ENCODE assay signal across 10 cellular contexts in the genomic region with DNA sequence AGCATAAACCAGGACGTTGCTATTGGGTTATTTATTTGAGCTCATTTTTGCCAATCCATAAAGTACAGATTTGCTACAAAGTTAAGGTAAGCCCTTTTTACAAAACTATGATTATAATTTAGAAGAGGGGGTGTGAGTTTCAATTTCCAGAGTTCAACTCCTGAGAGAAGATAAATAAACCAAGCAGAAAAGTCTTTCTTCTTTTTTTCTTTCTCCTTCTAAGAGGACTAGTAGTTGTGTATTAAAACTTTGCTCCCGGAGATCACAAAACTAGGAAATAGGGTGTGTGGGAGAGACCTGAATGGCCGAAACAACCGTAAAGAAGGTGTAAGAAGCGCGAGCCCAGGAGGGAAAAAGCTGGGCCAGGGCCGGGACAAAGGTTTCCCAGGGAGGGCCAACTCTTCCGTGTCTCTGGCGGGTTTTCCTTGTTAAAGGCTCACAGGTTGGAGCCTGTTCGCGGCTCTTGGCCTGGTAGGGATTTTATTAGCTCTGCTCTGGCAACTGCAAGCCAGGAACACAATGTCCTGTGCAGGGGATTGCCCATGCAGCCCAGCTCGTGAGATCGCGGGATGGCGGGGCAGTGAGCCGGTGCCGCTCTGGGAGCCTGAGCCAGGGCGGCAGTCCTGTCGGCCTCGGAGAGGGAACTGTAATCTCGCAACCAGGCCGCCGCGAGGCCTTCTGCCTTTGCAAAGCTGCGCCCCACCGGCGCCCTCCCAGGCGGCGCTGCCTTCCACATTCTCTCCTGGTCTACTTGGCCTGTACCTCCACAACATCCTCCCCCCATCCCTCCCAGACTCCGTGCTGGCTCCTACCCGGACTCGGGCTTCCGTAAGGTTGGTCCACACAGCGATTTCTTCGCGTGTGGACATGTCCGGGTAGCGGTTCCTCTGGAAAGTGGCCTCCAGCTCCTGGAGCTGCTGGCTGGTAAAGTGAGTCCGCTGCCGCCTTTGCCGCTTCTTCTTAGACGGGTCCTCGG. TPM values are rescaled to one million over a fixed set of nuclear protein-coding genes. Genes with fewer than 3 reads are reported as not detected.
DNase-seq lines count a peak whose midpoint lies in the region; ATAC-seq, FAIRE-seq and TF ChIP-seq lines count a peak whose summit lies in the region.
"Had no signal": no experiment of that assay in that cellular context is flagged by ENCODE, and none has a peak within 500 bp of the region (broad histone marks: within the 10 kb centered on the region; RNA-seq: fewer than 3 reads in every experiment).

No MANE protein-coding gene starts in this region.

- DNase-seq in PC-3 (peak; percentile 45), foreskin fibroblast (peak; percentile 29 to 61), C1 segment of cervical spinal cord (lab: John Stamatoyannopoulos, UW) (no peak), NCI-H2196 (lab: John Stamatoyannopoulos, UW; ENCODE audit: unreplicated experiment) (no peak), GM12891 (ENCODE audit: insufficient read length, low spot score) (no peak), Kasumi-1 (lab: John Stamatoyannopoulos, UW) (no peak)

- no peak for FAIRE-seq in GM12891 (lab: Jason Lieb, UNC)

- TF ChIP-seq CTCF in PC-3 (conservative IDR thresholded peaks at IDR 0.05; ENCODE audit: low read depth, low read length) (no peak; the same call in 1 of the 2 replicates), foreskin fibroblast (IDR thresholded peaks at IDR 0.05; ENCODE audit: low read depth, low read length) (no peak)

- ATAC-seq in GM19463 (IDR thresholded peaks at IDR 0.05; ENCODE audit: unreplicated experiment), result peak; percentile 34
- ATAC-seq in PC-3, result peak; percentile 83

- H3K4me3 ChIP-seq in PC-3 (ENCODE audit: low read length), result peak overlapping the region; percentile 63
- H3K4me3 ChIP-seq in foreskin fibroblast (ENCODE audit: low read depth in 1 of 2, low read length in 2 of 2), result peak overlapping the region; percentile 66 to 73
- peak overlapping the region; percentile 34 for H3K4me3 ChIP-seq in rectal smooth muscle tissue (ENCODE audit: low read length)

- H3K36me3 ChIP-seq in PC-3 (ENCODE audit: low read depth, low read length), result no peaks in the 10 kb centered on the region
- no peaks in the 10 kb centered on the region for H3K36me3 ChIP-seq in rectal smooth muscle tissue (ENCODE audit: control insufficient read depth, insufficient read depth, low read length)

- H3K4me2 ChIP-seq in PC-3 (ENCODE audit: low read length), result peak overlapping the region; percentile 78

- H3K27ac ChIP-seq in PC-3 (ENCODE audit: low read length) (no peak overlapping the region), rectal smooth muscle tissue (ENCODE audit: low read depth, low read length) (no peak overlapping the region)

- H2AFZ ChIP-seq in PC-3 (ENCODE audit: low read length), result peak overlapping the region; percentile 80

- no peaks in the 10 kb centered on the region for H3F3A ChIP-seq in PC-3 (ENCODE audit: low read length, unreplicated experiment)

- intact Hi-C loops in PC-3 (cut with micrococcal nuclease), result no loop called here

- no peaks in the 10 kb centered on the region for H3K9me2 ChIP-seq in PC-3 (replicated peaks; ENCODE audit: low read length)

- no TSS peak for BruUV-seq in PC-3 (replicated peaks; lab: Mats Ljungman, UMichigan)

- no peaks in the 10 kb centered on the region; the same call in 1 of the 2 replicates for H3K4me1 ChIP-seq in PC-3 (ENCODE audit: insufficient read depth, low read length)
- no peaks in the 10 kb centered on the region for H3K4me1 ChIP-seq in rectal smooth muscle tissue (ENCODE audit: control insufficient read depth, insufficient read depth, low read length)

- no peaks in the 10 kb centered on the region for H4K20me1 ChIP-seq in PC-3 (ENCODE audit: low read length)

- H3K79me2 ChIP-seq in PC-3 (ENCODE audit: low read length), result no peaks in the 10 kb centered on the region

- no peak for TF ChIP-seq POLR2A in GM12891 (IDR thresholded peaks at IDR 0.05; ENCODE audit: low read depth, low read length)

- H3K9ac ChIP-seq in PC-3 (ENCODE audit: low read length) (peak overlapping the region; percentile 31; the same call in 1 of the 2 replicates), rectal smooth muscle tissue (ENCODE audit: low read length) (no peak overlapping the region)

- peaks cover 70% of the 10 kb centered on the region for H3K27me3 ChIP-seq in PC-3 (ENCODE audit: low read length)
- H3K27me3 ChIP-seq in rectal smooth muscle tissue (ENCODE audit: control insufficient read depth, insufficient read depth, low read length), result peaks cover 65% of the 10 kb centered on the region

- no peaks in the 10 kb centered on the region for H3K9me3 ChIP-seq in PC-3 (ENCODE audit: low read length)

- CTCF ChIA-PET in PC-3 (lab: Charles Lee), result no interaction called here

- POLR2A ChIA-PET in PC-3 (lab: Charles Lee; ENCODE audit: unreplicated experiment), result no interaction called here

TF ChIP-seq in GM12891, 5 proteins besides CTCF, POLR2A, EP300 and RAD21:
- TF ChIP-seq POU2F2 (IDR thresholded peaks at IDR 0.05; ENCODE audit: low read depth, low read length) (no peak), TAF1 (IDR thresholded peaks at IDR 0.05; ENCODE audit: low read depth, low read length) (no peak), PAX5 (IDR thresholded peaks at IDR 0.05; ENCODE audit: insufficient read depth, low read length, severe bottlenecking) (no peak), POLR2AphosphoS5 (IDR thresholded peaks at IDR 0.05; ENCODE audit: low read depth, low read length) (no peak), SPI1 (IDR thresholded peaks at IDR 0.05; ENCODE audit: low read depth, low read length) (no peak)

RNA-seq across cellular contexts. Expression of gene PITX2, which starts 2.2 kb away (rescaled TPM):
- 0.55 and 1.7 TPM in 2 replicates for total RNA-seq in PC-3 (2014; rRNA removed)
- not detected for polyA plus RNA-seq in GM12891 (2012; ENCODE audit: low read depth, missing spikeins)
- total RNA-seq: activated CD8-positive, alpha-beta memory T cell treated with anti-CD3 and anti-CD28 coated beads for 36 hours; natural killer cell treated with Interleukin-12 subunit alpha and Interleukin-12 subunit beta and Interleukin-15 and Interleukin-18, amount 100 ng/mL, for 72 hours had no signal

Comparison
In these comparisons a context has a peak if more than half of its experiments do, and no peak if none do; other contexts are left out.
1. DNase-seq: peak in PC-3 (single experiment) and foreskin fibroblast (2 of 2); none in C1 segment of cervical spinal cord (0 of 14), NCI-H2196 (single experiment), GM12891 (single experiment) and Kasumi-1 (0 of 2).
2. Peak in every context shown above with its lines, with median percentiles within 50 percentile points of each other: H3K4me3 ChIP-seq.